In genomic region chr12:66130267-66131066, GRCh38 we compare ENCODE assay signal across 1 cellular context.
TF ChIP-seq lines count a peak whose summit lies in the region.

Gene LLPH, minus strand, starts transcription at chr12:66130750. Its CDS starts 1,644 bp downstream, at chr12:66129106.

TF ChIP-seq in HepG2, 621 proteins besides CTCF, POLR2A, EP300 and RAD21 (continued from another document and continues in another):
- no peak for TF ChIP-seq ATF5 (CRISPR knock-in tag; IDR thresholded peaks at IDR 0.05; ENCODE audit: low read depth)
- TF ChIP-seq ZNF510 (CRISPR knock-in tag; IDR thresholded peaks at IDR 0.05; ENCODE audit: low read depth): 0 out of 2 replicates have a peak, but pooled peaks have one; percentile 61
- TF ChIP-seq CC2D1A (CRISPR knock-in tag; IDR thresholded peaks at IDR 0.05): no peak
- peak; percentile 60 for TF ChIP-seq CBX1 (IDR thresholded peaks at IDR 0.05; ENCODE audit: low read depth)
- TF ChIP-seq ELK4 (CRISPR knock-in tag; IDR thresholded peaks at IDR 0.05; ENCODE audit: borderline replicate concordance): no peak
- no peak for TF ChIP-seq ZBTB4 (CRISPR knock-in tag; IDR thresholded peaks at IDR 0.05; ENCODE audit: borderline replicate concordance)
- TF ChIP-seq ZNF317 (CRISPR knock-in tag; IDR thresholded peaks at IDR 0.05): peak; percentile 82
- TF ChIP-seq NR0B2 (CRISPR knock-in tag; IDR thresholded peaks at IDR 0.05): 0 out of 2 replicates have a peak, but pooled peaks have one; percentile 53
- peak; percentile 93; the same call in 1 of the 2 replicates for TF ChIP-seq ZNF704 (CRISPR knock-in tag; IDR thresholded peaks at IDR 0.05; ENCODE audit: borderline replicate concordance)
- no peak; the same call in 1 of the 2 replicates for TF ChIP-seq E2F5 (CRISPR knock-in tag; conservative IDR thresholded peaks at IDR 0.05)
- TF ChIP-seq SNAPC2 (CRISPR knock-in tag; IDR thresholded peaks at IDR 0.05): no peak
- TF ChIP-seq BCL3 (CRISPR knock-in tag; IDR thresholded peaks at IDR 0.05): peak; percentile 62; the same call in 1 of the 2 replicates
- TF ChIP-seq MYC (CRISPR knock-in tag; IDR thresholded peaks at IDR 0.05; ENCODE audit: borderline replicate concordance): peak; percentile 82; the same call in 1 of the 2 replicates
- TF ChIP-seq NFAT5 (CRISPR knock-in tag; IDR thresholded peaks at IDR 0.05): no peak
- TF ChIP-seq KDM5B (CRISPR knock-in tag; IDR thresholded peaks at IDR 0.05; ENCODE audit: borderline replicate concordance): peak; percentile 37; the same call in 1 of the 2 replicates
- TF ChIP-seq LBX2 (CRISPR knock-in tag; IDR thresholded peaks at IDR 0.05; ENCODE audit: borderline replicate concordance): no peak
- TF ChIP-seq ZNF784 (CRISPR knock-in tag; IDR thresholded peaks at IDR 0.05; ENCODE audit: borderline replicate concordance): no peak
- TF ChIP-seq ZBTB46 (CRISPR knock-in tag; IDR thresholded peaks at IDR 0.05; ENCODE audit: borderline replicate concordance): no peak
- no peak for TF ChIP-seq EED (CRISPR knock-in tag; IDR thresholded peaks at IDR 0.05)
- 0 out of 2 replicates have a peak, but pooled peaks have one; percentile 11 for TF ChIP-seq SP5 (CRISPR knock-in tag; IDR thresholded peaks at IDR 0.05; ENCODE audit: borderline replicate concordance, low read depth)
- no peak for TF ChIP-seq CHD4 (IDR thresholded peaks at IDR 0.05; ENCODE audit: borderline replicate concordance, low read length)
- TF ChIP-seq POLR2AphosphoS5 (IDR thresholded peaks at IDR 0.05; ENCODE audit: low read depth, low read length): peak; percentile 95
- no peak for TF ChIP-seq ZNF382 (CRISPR knock-in tag; IDR thresholded peaks at IDR 0.05; ENCODE audit: borderline replicate concordance)
- no peak for TF ChIP-seq ZSCAN9 (CRISPR knock-in tag; IDR thresholded peaks at IDR 0.05; ENCODE audit: borderline replicate concordance)
- TF ChIP-seq PITX1 (CRISPR knock-in tag; IDR thresholded peaks at IDR 0.05): no peak; the same call in 1 of the 2 replicates
- peak; percentile 44; the same call in 1 of the 2 replicates for TF ChIP-seq UBTF (CRISPR knock-in tag; IDR thresholded peaks at IDR 0.05)
- no peak for TF ChIP-seq FIP1L1 (IDR thresholded peaks at IDR 0.05; ENCODE audit: borderline replicate concordance, insufficient read depth, low read depth, low read length)
- TF ChIP-seq ZBTB38 (CRISPR knock-in tag; IDR thresholded peaks at IDR 0.05): peak; percentile 43; the same call in 1 of the 2 replicates
- TF ChIP-seq NCOA2 (CRISPR knock-in tag; IDR thresholded peaks at IDR 0.05): 0 out of 2 replicates have a peak, but pooled peaks have one; percentile 22
- no peak; the same call in 1 of the 2 replicates for TF ChIP-seq ZNF362 (CRISPR knock-in tag; IDR thresholded peaks at IDR 0.05; ENCODE audit: borderline replicate concordance)
- no peak; the same call in 1 of the 2 replicates for TF ChIP-seq ZNF331 (CRISPR knock-in tag; IDR thresholded peaks at IDR 0.05)
- no peak for TF ChIP-seq ZNF567 (CRISPR knock-in tag; IDR thresholded peaks at IDR 0.05; ENCODE audit: borderline replicate concordance)
- peak; percentile 62 for TF ChIP-seq ZSCAN31 (CRISPR knock-in tag; IDR thresholded peaks at IDR 0.05; ENCODE audit: low read depth)
